In the genomic region with DNA sequence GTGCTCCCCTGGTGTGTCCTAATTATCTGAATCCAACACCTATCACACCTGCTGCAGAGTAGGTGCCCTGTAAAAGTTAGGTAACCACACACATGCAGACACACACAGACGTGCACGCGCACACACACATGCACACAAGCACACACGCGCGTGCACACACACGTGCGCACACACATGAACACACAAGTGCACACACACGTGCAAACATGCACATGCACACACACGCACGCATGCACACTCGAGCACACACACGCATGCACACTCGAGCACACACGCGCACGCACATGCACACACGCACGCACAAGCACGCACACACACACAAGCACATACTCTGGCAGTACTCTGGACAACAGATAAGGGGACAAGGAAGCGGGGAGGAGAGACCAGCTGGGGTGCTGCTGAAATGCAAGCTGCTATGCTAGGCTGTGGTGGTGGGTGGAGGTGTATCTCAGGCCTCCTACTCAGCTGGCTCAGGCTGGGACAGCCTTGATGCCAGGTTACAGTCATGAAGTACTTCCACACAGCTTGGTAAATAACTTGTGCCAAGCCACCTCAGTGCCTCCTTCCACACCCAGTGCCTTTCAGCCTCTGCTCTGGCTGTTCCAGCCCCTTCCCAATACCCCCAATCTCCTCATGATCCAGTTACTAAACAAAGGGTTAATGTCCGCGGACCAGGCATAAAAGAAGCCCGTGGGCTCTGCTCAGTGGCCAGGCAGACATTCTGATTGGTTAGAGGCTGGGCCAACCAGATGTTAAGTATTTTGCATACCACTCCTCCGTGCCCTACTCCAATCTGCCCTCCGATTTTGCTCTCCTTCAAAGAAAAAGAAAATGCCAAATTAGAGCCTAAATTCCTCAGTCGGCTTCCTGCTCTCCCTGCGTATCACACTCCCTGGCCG, we compare ENCODE assay signal across 18 cellular contexts.
DNase-seq lines count a peak whose midpoint lies in the region; FAIRE-seq and TF ChIP-seq lines count a peak whose summit lies in the region.
"Had no signal": no experiment of that assay in that cellular context is flagged by ENCODE, and none has a peak within 500 bp of the region (broad histone marks: within the 10 kb centered on the region; RNA-seq: fewer than 3 reads in every experiment).

No MANE protein-coding gene starts in this region.

- peaks cover 25% of the 10 kb centered on the region for H3K4me1 Mint-ChIP-seq in neural crest cell
- H3K4me1 Mint-ChIP-seq: activated naive CD4-positive, alpha-beta T cell treated with anti-CD3 and anti-CD28 coated beads, Interleukin-2, amount 10 ng/mL, durations not matched to agents 7 days and 5 days; CD8-positive, alpha-beta memory T cell had no signal

- TF ChIP-seq CTCF in endothelial cell of umbilical vein (IDR thresholded peaks at IDR 0.05; ENCODE audit: extremely low read depth in 1 of 2, insufficient read depth in 1 of 2, low read depth in 1 of 2, low read length in 2 of 2): no peak
- TF ChIP-seq CTCF in neural crest cell (conservative IDR thresholded peaks at IDR 0.05): no peak
- no peak for TF ChIP-seq CTCF in GM20000 (IDR thresholded peaks at IDR 0.05; ENCODE audit: extremely low read depth, missing control alignments)
- TF ChIP-seq CTCF in breast epithelium (IDR thresholded peaks at IDR 0.05): no peak

- no peaks in the 10 kb centered on the region for H3K9me1 ChIP-seq in endothelial cell of umbilical vein (replicated peaks; ENCODE audit: control insufficient read depth, extremely low read depth, insufficient read depth, low read length)

- peak overlapping the region; percentile 68 for H3K4me3 Mint-ChIP-seq in neural crest cell
- H3K4me3 Mint-ChIP-seq: activated naive CD4-positive, alpha-beta T cell treated with anti-CD3 and anti-CD28 coated beads, Interleukin-2, amount 10 ng/mL, durations not matched to agents 7 days and 5 days; CD8-positive, alpha-beta memory T cell had no signal

- dilution Hi-C loops in endothelial cell of umbilical vein (cut with MboI; ENCODE audit: extremely low pct_ligation_motif_present, low sequenced_read_pairs): no loop called here

- no peaks in the 10 kb centered on the region for H3K27me3 Mint-ChIP-seq in neural crest cell (ENCODE audit: low read depth)
- H3K27me3 Mint-ChIP-seq: activated naive CD4-positive, alpha-beta T cell treated with anti-CD3 and anti-CD28 coated beads, Interleukin-2, amount 10 ng/mL, durations not matched to agents 7 days and 5 days had no signal

- TF ChIP-seq POLR2A in endothelial cell of umbilical vein (IDR thresholded peaks at IDR 0.05; ENCODE audit: low read depth, low read length) (no peak), breast epithelium (IDR thresholded peaks at IDR 0.05) (no peak)

- peak overlapping the region; percentile 28 for H2AFZ ChIP-seq in endothelial cell of umbilical vein (ENCODE audit: low read depth, low read length)

- intact Hi-C loops in endothelial cell of umbilical vein (cut with micrococcal nuclease): no loop called here
- intact Hi-C loops in breast epithelium (cut with DNase I; ENCODE audit: low total_unique reads): no loop called here

- H3K36me3 ChIP-seq in endothelial cell of umbilical vein (ENCODE audit: control insufficient read depth in 2 of 2, extremely low read depth in 1 of 2, insufficient read depth in 2 of 2, low read length in 2 of 2): no peaks in the 10 kb centered on the region
- H3K36me3 ChIP-seq in breast epithelium: no peaks in the 10 kb centered on the region
- no peaks in the 10 kb centered on the region for H3K36me3 ChIP-seq in MG63

- no peak overlapping the region for H3K4me3 ChIP-seq in endothelial cell of umbilical vein (replicated peaks in 1 of 3; ENCODE audit: insufficient read depth in 1 of 3, low read depth in 1 of 3, low read length in 3 of 3)
- H3K4me3 ChIP-seq in breast epithelium: no peak overlapping the region
- no peak overlapping the region for H3K4me3 ChIP-seq in MG63
- H3K4me3 ChIP-seq: mucosa of descending colon, psoas muscle had no signal

- no peaks in the 10 kb centered on the region for H3K9me3 ChIP-seq in endothelial cell of umbilical vein (replicated peaks; ENCODE audit: control insufficient read depth, insufficient read depth, low read length)
- no peaks in the 10 kb centered on the region for H3K9me3 ChIP-seq in breast epithelium
- no peaks in the 10 kb centered on the region for H3K9me3 ChIP-seq in MG63
- H3K9me3 ChIP-seq: mucosa of descending colon, psoas muscle had no signal

- POLR2A ChIA-PET in endothelial cell of umbilical vein (lab: Charles Lee): no interaction called here

- H3K36me3 Mint-ChIP-seq in neural crest cell (ENCODE audit: low read depth): no peaks in the 10 kb centered on the region
- H3K36me3 Mint-ChIP-seq: activated naive CD4-positive, alpha-beta T cell treated with anti-CD3 and anti-CD28 coated beads, Interleukin-2, amount 10 ng/mL, durations not matched to agents 7 days and 5 days; CD8-positive, alpha-beta memory T cell had no signal

- CTCF ChIA-PET in endothelial cell of umbilical vein (lab: Charles Lee): interaction anchor here (1.4 kb wide), 1 partner anchor 421 kb away, joined by 4 read pairs; no protein-coding TSS in a partner anchor

- no peaks in the 10 kb centered on the region for H3K79me2 ChIP-seq in endothelial cell of umbilical vein (ENCODE audit: control insufficient read depth, insufficient read depth, low read length)

- no peaks in the 10 kb centered on the region for H3K9me3 Mint-ChIP-seq in neural crest cell
- H3K9me3 Mint-ChIP-seq: activated naive CD4-positive, alpha-beta T cell treated with anti-CD3 and anti-CD28 coated beads, Interleukin-2, amount 10 ng/mL, durations not matched to agents 7 days and 5 days; CD8-positive, alpha-beta memory T cell had no signal

- BruUV-seq in endothelial cell of umbilical vein (replicated peaks; lab: Mats Ljungman, UMichigan): no TSS peak

- DNase-seq in Ammon's horn (ENCODE audit: low spot score) (peak; percentile 60), RPMI7951 (ENCODE audit: low read depth) (peak; percentile 49), endothelial cell of umbilical vein (ENCODE audit: low read depth, low spot score) (peak; percentile 39), neural crest cell (ENCODE audit: low read depth, low spot score) (no peak), GM20000 (ENCODE audit: low spot score) (no peak), breast epithelium (ENCODE audit: low spot score in 2 of 2) (no peak), hypothalamus (lab: John Stamatoyannopoulos, UW) (no peak), MG63 (no peak)
- DNase-seq: activated CD4-positive, alpha-beta T cell treated with anti-CD3 and anti-CD28 coated beads for 1 hour; activated CD8-positive, alpha-beta memory T cell treated with anti-CD3 and anti-CD28 coated beads, Interleukin-2, amount 50 U/mL, for 4 hours; activated naive CD4-positive, alpha-beta T cell treated with anti-CD3 and anti-CD28 coated beads, Interleukin-2, amount 10 ng/mL, durations not matched to agents 7 days and 5 days; CD8-positive, alpha-beta memory T cell; foreskin fibroblast; mucosa of descending colon; NCI-H2081 treated with DMSO at 0.1 percent for 48 hours; psoas muscle; stimulated activated CD4-positive, alpha-beta T cell treated with anti-CD3 and anti-CD28 coated beads, Interleukin-15, amount 100 ng/mL, for 24 hours; T-helper 2 cell had no signal

- H3K4me1 ChIP-seq in endothelial cell of umbilical vein (ENCODE audit: control insufficient read depth, extremely low read depth, insufficient read depth, low read length) (no peaks in the 10 kb centered on the region), breast epithelium (no peaks in the 10 kb centered on the region)
- H3K4me1 ChIP-seq: psoas muscle had no signal

- H3K27ac ChIP-seq in endothelial cell of umbilical vein (ENCODE audit: insufficient read depth, low read depth, low read length) (no peak overlapping the region), breast epithelium (no peak overlapping the region)
- H3K27ac ChIP-seq: psoas muscle had no signal

- FAIRE-seq in endothelial cell of umbilical vein (lab: Jason Lieb, UNC): peak; percentile 74

- peaks cover 0 to 4% of the 10 kb centered on the region in 2 experiments for H3K27me3 ChIP-seq in endothelial cell of umbilical vein (ENCODE audit: control insufficient read depth in 2 of 2, insufficient read depth in 2 of 2, low read length in 2 of 2)
- no peaks in the 10 kb centered on the region for H3K27me3 ChIP-seq in breast epithelium
- H3K27me3 ChIP-seq in MG63: no peaks in the 10 kb centered on the region

- no peaks in the 10 kb centered on the region for H4K20me1 ChIP-seq in endothelial cell of umbilical vein (replicated peaks; ENCODE audit: control insufficient read depth, extremely low read depth, insufficient read depth, low read length)

- no peak overlapping the region for H3K4me2 ChIP-seq in endothelial cell of umbilical vein (ENCODE audit: insufficient read depth, low read length)

- H3K9ac ChIP-seq in endothelial cell of umbilical vein (replicated peaks; ENCODE audit: extremely low read depth, insufficient read depth, low read length): no peak overlapping the region

- H3K27ac Mint-ChIP-seq in neural crest cell (ENCODE audit: unreplicated experiment): peak overlapping the region; percentile 57
- H3K27ac Mint-ChIP-seq: activated naive CD4-positive, alpha-beta T cell treated with anti-CD3 and anti-CD28 coated beads, Interleukin-2, amount 10 ng/mL, durations not matched to agents 7 days and 5 days; CD8-positive, alpha-beta memory T cell had no signal

TF ChIP-seq in endothelial cell of umbilical vein, 7 proteins besides CTCF, POLR2A, EP300 and RAD21:
- TF ChIP-seq EZH2 (IDR thresholded peaks at IDR 0.05; ENCODE audit: borderline replicate concordance, low read depth, low read length, severe bottlenecking) (no peak), FOS (IDR thresholded peaks at IDR 0.05; ENCODE audit: borderline replicate concordance, insufficient read depth, low read length) (no peak), MYC (IDR thresholded peaks at IDR 0.05; ENCODE audit: low read depth, low read length) (no peak), POLR2AphosphoS5 (IDR thresholded peaks at IDR 0.05; ENCODE audit: insufficient read depth, low read depth, low read length) (no peak), JUN (IDR thresholded peaks at IDR 0.05; ENCODE audit: borderline replicate concordance, insufficient read depth, insufficient read length, low read depth) (no peak), GATA2 (IDR thresholded peaks at IDR 0.05; ENCODE audit: insufficient read depth, insufficient read length, low read depth, low read length) (no peak)
- TF ChIP-seq, protein P1, sequence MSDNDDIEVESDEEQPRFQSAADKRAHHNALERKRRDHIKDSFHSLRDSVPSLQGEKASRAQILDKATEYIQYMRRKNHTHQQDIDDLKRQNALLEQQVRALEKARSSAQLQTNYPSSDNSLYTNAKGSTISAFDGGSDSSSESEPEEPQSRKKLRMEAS (IDR thresholded peaks at IDR 0.05; ENCODE audit: insufficient read depth, insufficient read length): no peak
TF ChIP-seq in endothelial cell of umbilical vein: peak in this region for 0.

Comparison
In these comparisons a context has a peak if more than half of its experiments do, and no peak if none do; other contexts are left out.
1. DNase-seq: peak in Ammon's horn (single experiment), RPMI7951 (single experiment) and endothelial cell of umbilical vein (single experiment); none in neural crest cell (single experiment), GM20000 (single experiment), breast epithelium (0 of 2), hypothalamus (0 of 51) and MG63 (single experiment).